Comparison of ENCODE assay signal across 18 cellular contexts in the genomic region with DNA sequence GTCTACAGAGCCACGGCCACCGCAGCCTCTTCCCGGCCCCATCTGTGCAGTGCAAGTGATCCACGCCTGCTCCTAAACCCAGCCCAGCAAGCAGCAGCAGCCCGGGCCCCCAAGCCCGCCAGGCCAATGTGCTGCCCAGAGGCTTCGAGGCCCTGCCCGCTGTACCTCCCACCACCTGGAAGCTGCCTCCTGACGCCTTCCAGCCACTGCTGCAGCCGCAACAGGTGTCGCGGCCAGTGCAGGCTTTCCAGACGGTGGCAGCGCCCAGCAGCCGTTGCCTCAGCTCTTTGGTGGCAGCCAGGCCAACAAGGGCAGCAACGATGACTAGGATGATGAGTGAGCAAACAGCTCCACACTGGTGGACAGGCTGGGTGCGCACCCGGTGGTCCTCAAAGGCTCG. TPM values are rescaled to one million over a fixed set of nuclear protein-coding genes. Genes with fewer than 3 reads are reported as not detected.
DNase-seq lines count a peak whose midpoint lies in the region; ATAC-seq and TF ChIP-seq lines count a peak whose summit lies in the region.
"Had no signal": no experiment of that assay in that cellular context is flagged by ENCODE, and none has a peak within 500 bp of the region (broad histone marks: within the 10 kb centered on the region; RNA-seq: fewer than 3 reads in every experiment).

No MANE protein-coding gene starts in this region.

- CTCF ChIA-PET in HEK293T (lab: Yijun Ruan, JAX): no interaction called here

- H3K27me3 ChIP-seq in heart left ventricle: no peaks in the 10 kb centered on the region
- no peaks in the 10 kb centered on the region for H3K27me3 ChIP-seq in sigmoid colon

- H3K4me1 ChIP-seq in heart left ventricle: no peaks in the 10 kb centered on the region
- H3K4me1 ChIP-seq in sigmoid colon: no peaks in the 10 kb centered on the region
- H3K4me1 ChIP-seq: A549 had no signal

- intact Hi-C loops in left cardiac atrium (cut with DNase I): no loop called here
- intact Hi-C loops in heart left ventricle (cut with DNase I): no loop called here
- intact Hi-C loops in sigmoid colon (cut with DNase I): no loop called here

- H3K9me3 ChIP-seq in heart left ventricle (no peaks in the 10 kb centered on the region), sigmoid colon (no peaks in the 10 kb centered on the region)
- H3K9me3 ChIP-seq: A549 had no signal

- TF ChIP-seq EP300 in sigmoid colon (IDR thresholded peaks at IDR 0.05): no peak

- no peak for TF ChIP-seq CTCF in heart left ventricle (IDR thresholded peaks at IDR 0.05)
- no peak for TF ChIP-seq CTCF in sigmoid colon (IDR thresholded peaks at IDR 0.05)

- POLR2A ChIA-PET in HEK293T (lab: Yijun Ruan, JAX): no interaction called here

- peak; percentile 12 for DNase-seq in left cardiac atrium
- DNase-seq in heart left ventricle: no peak
- DNase-seq in sigmoid colon: peak; percentile 32
- no peak for DNase-seq in HEK293T (ENCODE audit: extremely low spot score)
- DNase-seq in Ammon's horn (ENCODE audit: low spot score): no peak
- DNase-seq: CD4-positive, CD25-positive, alpha-beta regulatory T cell; COR-L47; DMS 273 treated with DMSO at 0.1 percent for 48 hours; DMS79 treated with DMSO at 0.1 percent for 48 hours; KG1; NCI-H1092; NCI-H1436; NCI-H2029; NCI-H774; Right ventricle myocardium superior had no signal

- H3K36me3 ChIP-seq in heart left ventricle: no peaks in the 10 kb centered on the region
- H3K36me3 ChIP-seq in sigmoid colon: no peaks in the 10 kb centered on the region

- no peak for TF ChIP-seq POLR2A in heart left ventricle (IDR thresholded peaks at IDR 0.05)
- no peak for TF ChIP-seq POLR2A in sigmoid colon (IDR thresholded peaks at IDR 0.05)

- H3K27ac ChIP-seq in heart left ventricle (no peak overlapping the region), sigmoid colon (no peak overlapping the region)
- H3K27ac ChIP-seq: A549 had no signal

- no peak for ATAC-seq in left cardiac atrium
- ATAC-seq in heart left ventricle: no peak
- peak; percentile 3 for ATAC-seq in esophagus mucosa
- ATAC-seq in GM18873 (IDR thresholded peaks at IDR 0.05; ENCODE audit: low FRiP score, unreplicated experiment): no peak

- H3K4me3 ChIP-seq in heart left ventricle (no peak overlapping the region), sigmoid colon (no peak overlapping the region)
- H3K4me3 ChIP-seq: A549 had no signal

- WGBS in heart left ventricle, 4 donors: 82 to 95% (median 87%) methylated on average over 7 to 19 of the region's 19 CpGs
- 87 to 88% methylated on average over 19 of the region's 19 CpGs for WGBS in sigmoid colon, 2 donors

TF ChIP-seq in HEK293T, 16 proteins besides CTCF, POLR2A, EP300 and RAD21:
- no peak for TF ChIP-seq PKNOX1 (IDR thresholded peaks at IDR 0.05)
- TF ChIP-seq NFRKB (IDR thresholded peaks at IDR 0.05): no peak
- TF ChIP-seq HDGF (IDR thresholded peaks at IDR 0.05; ENCODE audit: borderline replicate concordance): no peak
- TF ChIP-seq SP1 (IDR thresholded peaks at IDR 0.05): no peak
- no peak for TF ChIP-seq ARNT (IDR thresholded peaks at IDR 0.05)
- TF ChIP-seq L3MBTL2 (conservative IDR thresholded peaks at IDR 0.05): no peak
- TF ChIP-seq ELF4 (IDR thresholded peaks at IDR 0.05): no peak
- no peak for TF ChIP-seq BHLHE40 (IDR thresholded peaks at IDR 0.05; ENCODE audit: borderline replicate concordance)
- TF ChIP-seq CTBP1 (IDR thresholded peaks at IDR 0.05; ENCODE audit: borderline replicate concordance): no peak
- TF ChIP-seq SUZ12 (IDR thresholded peaks at IDR 0.05): no peak
- TF ChIP-seq FOXA1 (IDR thresholded peaks at IDR 0.05): no peak
- no peak for TF ChIP-seq FOXK2 (IDR thresholded peaks at IDR 0.05)
- no peak for TF ChIP-seq ZNF384 (IDR thresholded peaks at IDR 0.05)
- TF ChIP-seq TARDBP (IDR thresholded peaks at IDR 0.05): no peak
- TF ChIP-seq LEF1 (IDR thresholded peaks at IDR 0.05; ENCODE audit: borderline replicate concordance): no peak
- no peak for TF ChIP-seq FOXM1 (IDR thresholded peaks at IDR 0.05; ENCODE audit: borderline replicate concordance)

RNA-seq across cellular contexts. Expression of gene TPM4, which starts 50.2 kb away (rescaled TPM):
- total RNA-seq in left cardiac atrium (100 to 1,000 TPM; 183 to 310 TPM), heart left ventricle (100 to 1,000 TPM in 3 of 9 donors, 10 to 100 TPM in 6; 49.2 to 260 (median 92.1) TPM), esophagus mucosa (427 TPM), sigmoid colon (100 to 1,000 TPM; 222 to 826 (median 353) TPM)
- polyA plus RNA-seq in heart left ventricle (100 to 1,000 TPM in 1 of 2 donors, 10 to 100 TPM in 1; 65.0 to 175 TPM), sigmoid colon (100 to 1,000 TPM; 313 to 464 (median 374) TPM)

Comparison
In these comparisons a context has a peak if more than half of its experiments do, and no peak if none do; other contexts are left out.
1. DNase-seq: peak in left cardiac atrium (single experiment) and sigmoid colon (single experiment); none in heart left ventricle (0 of 5), HEK293T (single experiment) and Ammon's horn (single experiment).